ENCODE assay signal across 1 cellular context in genomic region chr19:50353487-50353880, GRCh38. TPM values are rescaled to one million over a fixed set of nuclear protein-coding genes. Genes with fewer than 3 reads are reported as not detected.
"Had no signal": no experiment of that assay in that cellular context is flagged by ENCODE, and none has a peak within 500 bp of the region (broad histone marks: within the 10 kb centered on the region; RNA-seq: fewer than 3 reads in every experiment).

No MANE protein-coding gene starts in this region.

RNA-seq across cellular contexts. Expression of gene NAPSA, which starts 12.0 kb away (rescaled TPM):
- total RNA-seq: thoracic aorta had no signal
